Comparison of ENCODE assay signal across 1 cellular context in the genomic region with DNA sequence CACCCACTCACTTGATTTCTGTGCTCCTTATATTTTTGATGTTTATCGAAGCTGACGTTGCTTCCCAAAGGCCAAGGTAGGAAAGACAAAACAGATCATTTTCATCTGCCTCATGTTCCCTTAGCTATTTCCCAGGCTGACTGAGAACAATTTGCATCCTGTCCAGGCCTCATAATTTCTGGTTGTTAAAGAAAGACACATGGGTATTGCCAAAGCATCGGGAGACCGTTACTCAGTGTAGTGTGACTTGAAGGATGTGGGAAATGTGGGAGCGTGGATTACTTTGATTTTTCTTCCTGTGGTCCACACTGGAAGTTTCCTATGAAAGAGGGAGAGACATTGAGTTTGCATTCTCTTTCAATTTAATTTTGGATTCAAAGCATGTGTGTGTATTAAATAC.
TF ChIP-seq lines count a peak whose summit lies in the region.

No MANE protein-coding gene starts in this region.

TF ChIP-seq in IMR-90, 13 proteins besides CTCF, POLR2A, EP300 and RAD21 (continued from another document):
- TF ChIP-seq, protein P1, sequence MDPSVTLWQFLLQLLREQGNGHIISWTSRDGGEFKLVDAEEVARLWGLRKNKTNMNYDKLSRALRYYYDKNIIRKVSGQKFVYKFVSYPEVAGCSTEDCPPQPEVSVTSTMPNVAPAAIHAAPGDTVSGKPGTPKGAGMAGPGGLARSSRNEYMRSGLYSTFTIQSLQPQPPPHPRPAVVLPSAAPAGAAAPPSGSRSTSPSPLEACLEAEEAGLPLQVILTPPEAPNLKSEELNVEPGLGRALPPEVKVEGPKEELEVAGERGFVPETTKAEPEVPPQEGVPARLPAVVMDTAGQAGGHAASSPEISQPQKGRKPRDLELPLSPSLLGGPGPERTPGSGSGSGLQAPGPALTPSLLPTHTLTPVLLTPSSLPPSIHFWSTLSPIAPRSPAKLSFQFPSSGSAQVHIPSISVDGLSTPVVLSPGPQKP (IDR thresholded peaks at IDR 0.05; ENCODE audit: borderline replicate concordance, low read depth, low read length), result no peak
